1 cellular context compared by ENCODE assay signal in the genomic region with DNA sequence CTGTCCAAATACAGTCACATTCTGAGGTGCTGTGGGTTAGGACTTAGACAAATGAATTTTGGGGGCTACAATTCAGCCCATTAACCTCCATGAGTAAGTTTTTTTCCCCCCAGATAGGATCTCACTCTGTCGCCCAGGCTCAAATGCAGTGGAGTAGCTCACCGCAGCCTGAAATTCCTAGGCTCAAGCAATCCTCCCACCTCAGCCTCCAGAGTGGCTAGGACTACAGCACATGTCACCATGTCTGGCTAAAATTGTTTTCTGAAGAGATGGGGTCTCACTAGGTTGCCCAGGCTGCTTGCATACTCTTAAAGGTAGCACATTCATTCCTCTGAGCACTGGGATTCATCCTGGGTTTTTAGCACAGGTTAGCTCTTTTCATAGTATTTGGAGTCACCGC.
TF ChIP-seq lines count a peak whose summit lies in the region.

No MANE protein-coding gene starts in this region.

TF ChIP-seq in WTC11, 78 proteins besides CTCF, POLR2A, EP300 and RAD21:
- TF ChIP-seq ZNF121 (CRISPR knock-in tag; IDR thresholded peaks at IDR 0.05) (peak; percentile 80; the same call in 1 of the 2 replicates), RORB (CRISPR knock-in tag; IDR thresholded peaks at IDR 0.05) (no peak)
